Comparison of ENCODE assay signal across 12 cellular contexts in the genomic region with DNA sequence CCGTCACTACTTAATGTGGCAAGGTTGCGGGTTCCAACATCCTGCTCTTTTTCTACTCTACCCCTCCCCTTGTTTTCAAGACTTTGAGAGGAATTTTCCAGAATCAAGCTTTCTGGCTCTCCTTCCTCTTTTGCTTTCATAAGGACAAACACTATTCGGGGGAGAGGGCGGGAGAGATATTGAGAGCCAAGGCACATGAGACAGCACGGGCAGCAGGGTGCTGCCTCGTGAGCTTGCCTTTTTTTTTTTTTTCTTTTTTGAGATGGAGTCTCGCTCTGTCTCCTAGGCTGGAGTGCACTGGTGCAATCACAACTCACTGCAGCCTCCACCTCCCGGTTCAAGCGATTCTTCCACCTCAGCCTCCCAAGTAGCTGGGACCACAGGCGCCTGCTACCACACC. TPM values are rescaled to one million over a fixed set of nuclear protein-coding genes. Genes with fewer than 3 reads are reported as not detected.
DNase-seq lines count a peak whose midpoint lies in the region; ATAC-seq and TF ChIP-seq lines count a peak whose summit lies in the region.
"Had no signal": no experiment of that assay in that cellular context is flagged by ENCODE, and none has a peak within 500 bp of the region (broad histone marks: within the 10 kb centered on the region; RNA-seq: fewer than 3 reads in every experiment).

No MANE protein-coding gene starts in this region.

- H3K4me1 Mint-ChIP-seq in activated T-helper 17 cell treated with anti-CD3 and anti-CD28 coated beads, Interleukin-2, amount 50 U/mL, for 72 hours, result peaks cover 40% of the 10 kb centered on the region
- H3K4me1 Mint-ChIP-seq in WTC11, result peaks cover 12% of the 10 kb centered on the region
- peaks cover 34% of the 10 kb centered on the region for H3K4me1 Mint-ChIP-seq in nephron progenitor cell

- peaks cover 71% of the 10 kb centered on the region for H3K36me3 Mint-ChIP-seq in activated T-helper 17 cell treated with anti-CD3 and anti-CD28 coated beads, Interleukin-2, amount 50 U/mL, for 72 hours (ENCODE audit: low read depth)
- H3K36me3 Mint-ChIP-seq in WTC11, result no peaks in the 10 kb centered on the region
- H3K36me3 Mint-ChIP-seq in nephron progenitor cell (ENCODE audit: low read depth), result no peaks in the 10 kb centered on the region
- H3K36me3 Mint-ChIP-seq: natural killer cell treated with Interleukin-12 subunit alpha and Interleukin-12 subunit beta and Interleukin-15 and Interleukin-18, amount 100 ng/mL, for 72 hours had no signal

- ATAC-seq in activated T-helper 17 cell treated with anti-CD3 and anti-CD28 coated beads, Interleukin-2, amount 50 U/mL, for 72 hours (replicated peaks), result no peak
- ATAC-seq in heart right ventricle (peak in 7 of 8 donors; percentile 24 to 54 (median 32)), WTC11 (no peak)
- ATAC-seq: natural killer cell treated with Interleukin-12 subunit alpha and Interleukin-12 subunit beta and Interleukin-15 and Interleukin-18, amount 100 ng/mL, for 72 hours had no signal

- intact Hi-C loops in heart right ventricle (cut with DNase I), result no loop called here
- intact Hi-C loops in spleen (cut with DNase I; ENCODE audit: low total_unique reads), result no loop called here

- in situ Hi-C loops in KBM-7 (cut with MboI; ENCODE audit: low pct_unique_long_range_greater_than_20kb, low sequenced_read_pairs), result no loop called here

- H3K9me3 ChIP-seq in heart right ventricle, result no peaks in the 10 kb centered on the region
- no peaks in the 10 kb centered on the region for H3K9me3 ChIP-seq in spleen

- no peaks in the 10 kb centered on the region for H3K27me3 Mint-ChIP-seq in activated T-helper 17 cell treated with anti-CD3 and anti-CD28 coated beads, Interleukin-2, amount 50 U/mL, for 72 hours
- peaks cover 32% of the 10 kb centered on the region for H3K27me3 Mint-ChIP-seq in WTC11 (ENCODE audit: low read depth)
- H3K27me3 Mint-ChIP-seq in nephron progenitor cell (ENCODE audit: low read depth, poor library complexity), result peaks cover 32% of the 10 kb centered on the region

- H3K27me3 ChIP-seq in heart right ventricle (no peaks in the 10 kb centered on the region), spleen (replicated peaks in 1 of 7) (no peaks in the 10 kb centered on the region)

- peak overlapping the region; percentile 41 for H3K4me3 Mint-ChIP-seq in activated T-helper 17 cell treated with anti-CD3 and anti-CD28 coated beads, Interleukin-2, amount 50 U/mL, for 72 hours
- no peak overlapping the region for H3K4me3 Mint-ChIP-seq in WTC11
- H3K4me3 Mint-ChIP-seq in nephron progenitor cell, result no peak overlapping the region
- H3K4me3 Mint-ChIP-seq: natural killer cell treated with Interleukin-12 subunit alpha and Interleukin-12 subunit beta and Interleukin-15 and Interleukin-18, amount 100 ng/mL, for 72 hours had no signal

- WGBS in heart right ventricle, 2 donors, result 77 to 81% methylated on average over 10 of the region's 10 CpGs
- 56 to 74% (median 70%) methylated on average over 10 of the region's 10 CpGs for WGBS in spleen, 5 donors

- peak overlapping the region in 9 of 10 donors; percentile 17 to 77 (median 40) for H3K27ac ChIP-seq in heart right ventricle
- H3K27ac ChIP-seq in spleen, result peak overlapping the region in 7 of 8 donors; percentile 42 to 99 (median 80)

- peak overlapping the region; percentile 82 for H3K27ac Mint-ChIP-seq in activated T-helper 17 cell treated with anti-CD3 and anti-CD28 coated beads, Interleukin-2, amount 50 U/mL, for 72 hours
- H3K27ac Mint-ChIP-seq in WTC11, result no peak overlapping the region
- no peak overlapping the region for H3K27ac Mint-ChIP-seq in nephron progenitor cell
- H3K27ac Mint-ChIP-seq: T-helper 2 cell treated with Interferon-gamma antibody and Interleukin-4, amounts not matched to agents 5 μg/mL and 100 μg/mL, for 36 hours had no signal

- H3K4me1 ChIP-seq in heart right ventricle (peaks cover 0 to 82% (median 29%) of the 10 kb centered on the region in 9 donors), spleen (peaks cover 2 to 90% (median 34%) of the 10 kb centered on the region in 6 donors)

- POLR2A ChIA-PET in WTC11 (lab: Charles Lee), result interaction anchor here (0.6 kb wide), 1 partner anchor 593 kb away, joined by 3 read pairs; no protein-coding TSS in a partner anchor

- no peaks in the 10 kb centered on the region for H3K9me3 Mint-ChIP-seq in activated T-helper 17 cell treated with anti-CD3 and anti-CD28 coated beads, Interleukin-2, amount 50 U/mL, for 72 hours
- no peaks in the 10 kb centered on the region for H3K9me3 Mint-ChIP-seq in WTC11
- H3K9me3 Mint-ChIP-seq in nephron progenitor cell, result no peaks in the 10 kb centered on the region
- H3K9me3 Mint-ChIP-seq: natural killer cell treated with Interleukin-12 subunit alpha and Interleukin-12 subunit beta and Interleukin-15 and Interleukin-18, amount 100 ng/mL, for 72 hours; T-helper 2 cell treated with Interferon-gamma antibody and Interleukin-4, amounts not matched to agents 5 μg/mL and 100 μg/mL, for 36 hours had no signal

- no peak overlapping the region for H3K4me3 ChIP-seq in heart right ventricle
- no peak overlapping the region for H3K4me3 ChIP-seq in spleen

- TF ChIP-seq CTCF in heart right ventricle (IDR thresholded peaks at IDR 0.05), result no peak
- no peak for TF ChIP-seq CTCF in spleen (IDR thresholded peaks at IDR 0.05 in 8 of 11, conservative IDR thresholded peaks at IDR 0.05 in 3 of 11)
- no peak for TF ChIP-seq CTCF in WTC11 (IDR thresholded peaks at IDR 0.05)
- no peak for TF ChIP-seq CTCF in nephron progenitor cell (IDR thresholded peaks at IDR 0.05)

- TF ChIP-seq POLR2A in spleen (IDR thresholded peaks at IDR 0.05), result no peak

- DNase-seq in KBM-7, result peak; percentile 49
- no peak for DNase-seq in heart right ventricle
- DNase-seq in spleen, result no peak
- DNase-seq in WTC11 (ENCODE audit: low spot score), result no peak
- DNase-seq in nephron progenitor cell, result no peak
- DNase-seq in NCI-H524 treated with DMSO at 0.1 percent for 48 hours (lab: John Stamatoyannopoulos, UW), result no peak
- DNase-seq in germinal center (ENCODE audit: low spot score), result no peak
- DNase-seq: NCI-H2107; stimulated activated CD4-positive, alpha-beta T cell treated with anti-CD3 and anti-CD28 coated beads, Interleukin-12 subunit alpha, Interleukin-12 subunit beta, amount 100 ng/mL, for 4 hours had no signal

- CTCF ChIA-PET in WTC11 (lab: Charles Lee), result interaction anchor here (0.6 kb wide), 1 partner anchor 385 kb away, joined by 3 read pairs; no protein-coding TSS in a partner anchor

- H3K36me3 ChIP-seq in heart right ventricle, result no peaks in the 10 kb centered on the region
- H3K36me3 ChIP-seq in spleen, result no peaks in the 10 kb centered on the region

TF ChIP-seq in WTC11, 78 proteins besides CTCF, POLR2A, EP300 and RAD21 (continues in another document):
- TF ChIP-seq NFATC4 (CRISPR knock-in tag; IDR thresholded peaks at IDR 0.05), result no peak
- TF ChIP-seq NR3C1 (CRISPR knock-in tag; conservative IDR thresholded peaks at IDR 0.05; ENCODE audit: low read depth), result no peak
- no peak for TF ChIP-seq FOXJ3 (CRISPR knock-in tag; IDR thresholded peaks at IDR 0.05; ENCODE audit: borderline replicate concordance)
- no peak for TF ChIP-seq MAX (CRISPR knock-in tag; IDR thresholded peaks at IDR 0.05)
- no peak for TF ChIP-seq ZNF121 (CRISPR knock-in tag; IDR thresholded peaks at IDR 0.05)
- no peak for TF ChIP-seq AFF4 (CRISPR knock-in tag; IDR thresholded peaks at IDR 0.05; ENCODE audit: borderline replicate concordance)

RNA-seq across cellular contexts. Expression of gene PFKFB3, which starts 6.8 kb away (rescaled TPM):
- 100 to 1,000 TPM; 157 to 310 TPM for total RNA-seq in activated T-helper 17 cell treated with anti-CD3 and anti-CD28 coated beads, Interleukin-2, amount 50 U/mL, for 72 hours
- total RNA-seq in heart right ventricle (10 to 100 TPM in 9 of 10 donors, 1 to 10 TPM in 1; 7.6 to 77.3 (median 16.3) TPM), spleen (100 to 1,000 TPM in 5 of 7 donors, 10 to 100 TPM in 2; 74.2 to 227 (median 145) TPM), WTC11 (2021) (30.6 to 42.5 TPM (median 40.7 TPM) in 3 replicates)
- polyA plus RNA-seq in heart right ventricle (10 to 100 TPM in 1 of 2 donors, 1 to 10 TPM in 1; 5.5 to 10.6 TPM), spleen (10 to 100 TPM in 1 of 3 donors, 1 to 10 TPM in 2; 6.3 to 20.9 (median 8.8) TPM)

Comparison
In these comparisons a context has a peak if more than half of its experiments do, and no peak if none do; other contexts are left out.
1. ATAC-seq: peak in heart right ventricle (7 of 8); none in activated T-helper 17 cell treated with anti-CD3 and anti-CD28 coated beads, Interleukin-2, amount 50 U/mL, for 72 hours (single experiment) and WTC11 (single experiment).